In the genomic region with DNA sequence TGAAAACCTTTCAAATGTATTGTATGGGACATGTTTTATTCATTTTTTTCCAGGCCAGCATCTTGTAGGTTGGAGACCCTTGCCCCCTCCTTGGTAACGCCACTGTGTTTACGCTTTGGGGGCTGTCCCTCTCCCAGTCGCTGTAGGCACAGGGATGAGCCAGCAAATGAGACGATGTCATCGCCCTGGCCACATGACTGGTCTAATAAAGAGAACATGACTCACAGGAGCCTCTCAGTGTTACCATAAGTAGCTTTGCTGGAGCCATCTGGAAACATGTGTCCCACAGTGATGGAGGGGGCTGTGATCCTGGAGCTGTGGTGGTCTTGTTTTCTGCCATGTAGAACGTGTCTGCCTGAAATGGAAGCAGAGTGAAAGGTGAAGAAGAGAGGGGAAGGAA, we compare ENCODE assay signal across 9 cellular contexts.
DNase-seq lines count a peak whose midpoint lies in the region; ATAC-seq and TF ChIP-seq lines count a peak whose summit lies in the region.
"Had no signal": no experiment of that assay in that cellular context is flagged by ENCODE, and none has a peak within 500 bp of the region (broad histone marks: within the 10 kb centered on the region; RNA-seq: fewer than 3 reads in every experiment).

No MANE protein-coding gene starts in this region.

- DNase-seq in NCI-H345 (lab: John Stamatoyannopoulos, UW) (peak; percentile 27), NCI-H345 treated with DMSO at 0.1 percent for 48 hours (lab: John Stamatoyannopoulos, UW; ENCODE audit: unreplicated experiment) (no peak), NCI-H1694 treated with DMSO at 0.1 percent for 48 hours (lab: John Stamatoyannopoulos, UW) (peak; percentile 16), foreskin keratinocyte (no peak), MV-4-11 (lab: John Stamatoyannopoulos, UW) (no peak), NCI-H2196 treated with DMSO at 0.1 percent for 48 hours (lab: John Stamatoyannopoulos, UW; ENCODE audit: unreplicated experiment) (no peak), H7 (no peak)
- DNase-seq in stimulated activated CD4-positive, alpha-beta T cell treated with anti-CD3 and anti-CD28 coated beads, Interleukin-2, amount 100 ng/mL, for 48 hours: peak; percentile 23 to 49
- DNase-seq: sigmoid colon had no signal

- H3K36me3 ChIP-seq in H7 (replicated peaks; ENCODE audit: control insufficient read depth, insufficient read depth, low read length): no peaks in the 10 kb centered on the region
- H3K36me3 ChIP-seq: sigmoid colon had no signal

- H3K4me1 ChIP-seq in foreskin keratinocyte: no peaks in the 10 kb centered on the region

- TF ChIP-seq CTCF in foreskin keratinocyte (conservative IDR thresholded peaks at IDR 0.05): no peak

- ATAC-seq in foreskin keratinocyte: peak; percentile 77

- H3K27me3 ChIP-seq in foreskin keratinocyte: no peaks in the 10 kb centered on the region
- no peaks in the 10 kb centered on the region for H3K27me3 ChIP-seq in H7 (ENCODE audit: control insufficient read depth, insufficient read depth, low read length)
- H3K27me3 ChIP-seq: sigmoid colon had no signal

- H3K27ac ChIP-seq in foreskin keratinocyte: no peak overlapping the region

- H3K4me3 ChIP-seq in H7 (ENCODE audit: insufficient read depth, low read depth, low read length): no peak overlapping the region
- H3K4me3 ChIP-seq: sigmoid colon had no signal

Comparison
In these comparisons a context has a peak if more than half of its experiments do, and no peak if none do; other contexts are left out.
1. DNase-seq: peak in NCI-H345 (single experiment), NCI-H1694 treated with DMSO at 0.1 percent for 48 hours (single experiment) and stimulated activated CD4-positive, alpha-beta T cell treated with anti-CD3 and anti-CD28 coated beads, Interleukin-2, amount 100 ng/mL, for 48 hours (2 of 2); none in NCI-H345 treated with DMSO at 0.1 percent for 48 hours (single experiment), foreskin keratinocyte (0 of 2), MV-4-11 (single experiment), NCI-H2196 treated with DMSO at 0.1 percent for 48 hours (single experiment) and H7 (single experiment).